8 cellular contexts compared by ENCODE assay signal in genomic region chr5:158382473-158382872, GRCh38.
A peak's percentile ranks its signal among the peaks of the same experiment; 100 is the strongest.
DNase-seq lines count a peak whose midpoint lies in the region; ATAC-seq and TF ChIP-seq lines count a peak whose summit lies in the region.

No MANE protein-coding gene starts in this region.

- TF ChIP-seq POLR2A in spleen (IDR thresholded peaks at IDR 0.05): no peak

- no peak overlapping the region for H3K4me3 ChIP-seq in BLaER1 treated with 17β-estradiol and CSF1 and Interleukin-3, amounts not matched to agents 10 nM and 100 nM
- H3K4me3 ChIP-seq in spleen: no peak overlapping the region

- 23 to 56% (median 35%) methylated on average over 2 of the region's 2 CpGs for WGBS in spleen, 5 donors

- TF ChIP-seq CTCF in spleen (IDR thresholded peaks at IDR 0.05 in 8 of 11, conservative IDR thresholded peaks at IDR 0.05 in 3 of 11): no peak

- ATAC-seq in GM19328 (IDR thresholded peaks at IDR 0.05; ENCODE audit: unreplicated experiment): peak; percentile 87
- ATAC-seq in HG03139 (IDR thresholded peaks at IDR 0.05; ENCODE audit: unreplicated experiment): peak; percentile 85

- peak; percentile 82 to 92 for DNase-seq in SW 1271 (lab: John Stamatoyannopoulos, UW)
- DNase-seq in fibroblast of peridontal ligament (ENCODE audit: extremely low read depth): peak; percentile 98
- DNase-seq in posterior cingulate gyrus: peak; percentile 12 to 90 (median 41)
- no peak for DNase-seq in spleen
- no peak for DNase-seq in DMS153 treated with DMSO at 0.1 percent for 48 hours (lab: John Stamatoyannopoulos, UW; ENCODE audit: unreplicated experiment)

- peak overlapping the region in 10 of 11 experiments; percentile 9 to 79 (median 59); a peak in 19 of 22 replicates for H3K27ac ChIP-seq in BLaER1 treated with 17β-estradiol and CSF1 and Interleukin-3, amounts not matched to agents 10 nM and 100 nM
- H3K27ac ChIP-seq in spleen: no peak overlapping the region

- peak overlapping the region; percentile 40 to 84 (median 67) for H3K4me2 ChIP-seq in BLaER1 treated with 17β-estradiol and CSF1 and Interleukin-3, amounts not matched to agents 10 nM and 100 nM

- peaks cover 0 to 96% (median 33%) of the 10 kb centered on the region in 11 experiments; a peak in 15 of 22 replicates for H3K36me3 ChIP-seq in BLaER1 treated with 17β-estradiol and CSF1 and Interleukin-3, amounts not matched to agents 10 nM and 100 nM
- no peaks in the 10 kb centered on the region for H3K36me3 ChIP-seq in spleen

- H3K27me3 ChIP-seq in BLaER1 treated with 17β-estradiol and CSF1 and Interleukin-3, amounts not matched to agents 10 nM and 100 nM: no peaks in the 10 kb centered on the region
- H3K27me3 ChIP-seq in spleen (replicated peaks in 1 of 7): no peaks in the 10 kb centered on the region

- H4K20me1 ChIP-seq in BLaER1 treated with 17β-estradiol and CSF1 and Interleukin-3, amounts not matched to agents 10 nM and 100 nM: no peaks in the 10 kb centered on the region

- H3K9ac ChIP-seq in BLaER1 treated with 17β-estradiol and CSF1 and Interleukin-3, amounts not matched to agents 10 nM and 100 nM: peak overlapping the region in 5 of 11 experiments; percentile 9 to 48 (median 20); a peak in 6 of 22 replicates

- H3K9me3 ChIP-seq in BLaER1 treated with 17β-estradiol and CSF1 and Interleukin-3, amounts not matched to agents 10 nM and 100 nM (replicated peaks in 1 of 11): peaks cover 30 to 79% (median 51%) of the 10 kb centered on the region in 11 experiments
- peaks cover 0 to 29% (median 20%) of the 10 kb centered on the region in 8 donors for H3K9me3 ChIP-seq in spleen

- intact Hi-C loops in posterior cingulate gyrus (cut with DNase I) (no loop called here), spleen (cut with DNase I; ENCODE audit: low total_unique reads) (no loop called here)

- peaks cover 49 to 71% (median 60%) of the 10 kb centered on the region in 10 experiments for H3K4me1 ChIP-seq in BLaER1 treated with 17β-estradiol and CSF1 and Interleukin-3, amounts not matched to agents 10 nM and 100 nM
- H3K4me1 ChIP-seq in spleen: peaks cover 0 to 35% (median 4%) of the 10 kb centered on the region in 6 donors

Comparison
In these comparisons a context has a peak if more than half of its experiments do, and no peak if none do; other contexts are left out.
1. H3K27ac ChIP-seq: peak in BLaER1 treated with 17β-estradiol and CSF1 and Interleukin-3, amounts not matched to agents 10 nM and 100 nM (10 of 11); none in spleen (0 of 8).
2. DNase-seq: peak in SW 1271 (2 of 2), fibroblast of peridontal ligament (single experiment) and posterior cingulate gyrus (10 of 10); none in spleen (single experiment) and DMS153 treated with DMSO at 0.1 percent for 48 hours (single experiment).